In genomic region chr20:59863058-59863457, GRCh38 we compare ENCODE assay signal across 9 cellular contexts.
"Had no signal": no experiment of that assay in that cellular context is flagged by ENCODE, and none has a peak within 500 bp of the region (broad histone marks: within the 10 kb centered on the region; RNA-seq: fewer than 3 reads in every experiment).

No MANE protein-coding gene starts in this region.

- DNase-seq: H9, HCEC 1CT, HFFc6, IMR-90 had no signal

- H3K4me3 ChIP-seq: GM23338, K562 had no signal

- ATAC-seq: GM23338, K562 had no signal

- FAIRE-seq: H1, H54, K562 had no signal

- H3K27ac ChIP-seq: HL-60 had no signal
